In genomic region chr16:3106205-3106928, GRCh38 we compare ENCODE assay signal across 8 cellular contexts. TPM values are rescaled to one million over a fixed set of nuclear protein-coding genes. Genes with fewer than 3 reads are reported as not detected.
DNase-seq lines count a peak whose midpoint lies in the region; ATAC-seq and TF ChIP-seq lines count a peak whose summit lies in the region.

No MANE protein-coding gene starts in this region.

- H3K4me1 ChIP-seq in adrenal gland (replicated peaks in 1 of 2) (peaks cover 12 to 18% of the 10 kb centered on the region in 2 donors), heart right ventricle (peaks cover 6 to 38% (median 32%) of the 10 kb centered on the region in 9 donors), upper lobe of left lung (peaks cover 13 to 28% (median 22%) of the 10 kb centered on the region in 4 donors)

- H3K9me3 ChIP-seq in adrenal gland (replicated peaks in 1 of 3) (no peaks in the 10 kb centered on the region), heart right ventricle (no peaks in the 10 kb centered on the region), upper lobe of left lung (no peaks in the 10 kb centered on the region)

- ATAC-seq in HG02759 (IDR thresholded peaks at IDR 0.05; ENCODE audit: unreplicated experiment), result peak; percentile 87
- peak; percentile 91 to 97 (median 94) for ATAC-seq in heart right ventricle
- ATAC-seq in upper lobe of left lung (ENCODE audit: low FRiP score in 2 of 2), result peak; percentile 97

- no peaks in the 10 kb centered on the region for H3K27me3 ChIP-seq in adrenal gland
- no peaks in the 10 kb centered on the region for H3K27me3 ChIP-seq in heart right ventricle
- no peaks in the 10 kb centered on the region for H3K27me3 ChIP-seq in upper lobe of left lung

- H3K27ac ChIP-seq in adrenal gland, result peak overlapping the region; percentile 74 to 85 (median 78)
- H3K27ac ChIP-seq in heart right ventricle, result peak overlapping the region; percentile 63 to 97 (median 86)
- H3K27ac ChIP-seq in upper lobe of left lung, result peak overlapping the region; percentile 85 to 90 (median 88)

- TF ChIP-seq POLR2A in adrenal gland (IDR thresholded peaks at IDR 0.05) (peak; percentile 56 to 91), upper lobe of left lung (IDR thresholded peaks at IDR 0.05) (peak in 2 of 4 donors; percentile 24 to 66)

- intact Hi-C loops in adrenal gland (cut with DNase I) (no loop called here), heart right ventricle (cut with DNase I) (loop anchor here in 3 of 10 donors (2.0 to 10.0 kb wide), 3 partner anchors 18 to 58 kb away; no protein-coding TSS in a partner anchor), posterior vena cava (cut with DNase I) (no loop called here)

- H3K4me3 ChIP-seq in GM12875 (ENCODE audit: low read depth, low read length), result peak overlapping the region; percentile 83
- H3K4me3 ChIP-seq in adrenal gland, result peak overlapping the region; percentile 40 to 73 (median 51)
- peak overlapping the region; percentile 40 to 79 (median 66) for H3K4me3 ChIP-seq in heart right ventricle
- peak overlapping the region; percentile 51 to 79 (median 59) for H3K4me3 ChIP-seq in upper lobe of left lung

- TF ChIP-seq CTCF in GM12875 (IDR thresholded peaks at IDR 0.05; ENCODE audit: borderline replicate concordance, insufficient read depth, low read depth, low read length), result no peak
- no peak for TF ChIP-seq CTCF in adrenal gland (IDR thresholded peaks at IDR 0.05)
- peak in 1 of 9 donors; percentile 6 for TF ChIP-seq CTCF in heart right ventricle (IDR thresholded peaks at IDR 0.05)
- TF ChIP-seq CTCF in upper lobe of left lung (IDR thresholded peaks at IDR 0.05), result peak in 1 of 6 experiments; percentile 19

- DNase-seq in NCI-H1436 (lab: John Stamatoyannopoulos, UW) (peak; percentile 89), T follicular helper cell (ENCODE audit: low read depth) (peak; percentile 86), adrenal gland (peak; percentile 91 to 96 (median 94)), heart right ventricle (peak; percentile 89 to 90), posterior vena cava (ENCODE audit: low spot score) (peak; percentile 97), upper lobe of left lung (peak; percentile 95 to 98)

- 1 to 2% (median 1%) methylated on average over 27 to 74 of the region's 74 CpGs for WGBS in adrenal gland, 4 donors
- WGBS in heart right ventricle, 2 donors, result 1% methylated on average over 69 to 74 of the region's 74 CpGs
- 1 to 3% methylated on average over 26 to 59 of the region's 74 CpGs for WGBS in upper lobe of left lung, 2 donors

- H3K36me3 ChIP-seq in adrenal gland (replicated peaks in 1 of 2) (no peaks in the 10 kb centered on the region), heart right ventricle (no peaks in the 10 kb centered on the region), upper lobe of left lung (no peaks in the 10 kb centered on the region)

- TF ChIP-seq EP300 in upper lobe of left lung (IDR thresholded peaks at IDR 0.05), result no peak

RNA-seq across cellular contexts. Expression of gene ZNF205, which starts 6.0 kb away (rescaled TPM):
- total RNA-seq in adrenal gland (10 to 100 TPM; 10.1 to 25.5 (median 15.2) TPM), heart right ventricle (1 to 10 TPM; 5.8 to 9.0 (median 7.6) TPM), posterior vena cava (1 to 10 TPM; 7.6 to 8.3 TPM), upper lobe of left lung (10 to 100 TPM; 13.8 to 25.2 (median 16.8) TPM)
- polyA plus RNA-seq in adrenal gland (10 to 100 TPM in 2 of 3 donors, 1 to 10 TPM in 1; 3.8 to 86.1 (median 33.9) TPM), heart right ventricle (10 to 100 TPM; 13.8 to 26.9 TPM)

RNA-seq across cellular contexts. Expression of gene ZSCAN10, which starts 7.3 kb away (rescaled TPM):
- total RNA-seq in adrenal gland (under 1 TPM in 2 of 8 donors, not detected in 6; 0.15 to 0.50 TPM), heart right ventricle (not detected), posterior vena cava (not detected), upper lobe of left lung (1 to 10 TPM in 1 of 6 donors, under 1 TPM in 3, not detected in 2; 0.17 to 1.0 (median 0.28) TPM)
- polyA plus RNA-seq in adrenal gland (under 1 TPM in 1 of 3 donors, not detected in 2; 0.13 TPM), heart right ventricle (under 1 TPM; 0.01 to 0.07 TPM)

RNA-seq across cellular contexts. Expression of gene ZNF213, which starts 28.5 kb away (rescaled TPM):
- 10 to 100 TPM in 7 of 8 donors, 1 to 10 TPM in 1; 9.5 to 19.3 (median 14.0) TPM for total RNA-seq in adrenal gland
- polyA plus RNA-seq in adrenal gland, result 10 to 100 TPM in 2 of 3 donors, 1 to 10 TPM in 1; 4.2 to 19.5 (median 10.4) TPM
- total RNA-seq in heart right ventricle, result 1 to 10 TPM; 5.9 to 9.2 (median 7.7) TPM
- polyA plus RNA-seq in heart right ventricle, result 10 to 100 TPM in 1 of 2 donors, 1 to 10 TPM in 1; 6.9 to 10.1 TPM
- 10 to 100 TPM in 1 of 2 donors, 1 to 10 TPM in 1; 8.3 to 10.2 TPM for total RNA-seq in posterior vena cava
- 10 to 100 TPM in 4 of 6 donors, 1 to 10 TPM in 2; 4.2 to 20.3 (median 11.6) TPM for total RNA-seq in upper lobe of left lung

RNA-seq across cellular contexts. Expression of gene IL32, which starts 40.9 kb away (rescaled TPM):
- 100 to 1,000 TPM in 1 of 8 donors, 10 to 100 TPM in 6, 1 to 10 TPM in 1; 8.8 to 106 (median 23.1) TPM for total RNA-seq in adrenal gland
- 100 to 1,000 TPM in 2 of 3 donors, 10 to 100 TPM in 1; 19.9 to 127 (median 118) TPM for polyA plus RNA-seq in adrenal gland
- total RNA-seq in heart right ventricle, result 100 to 1,000 TPM in 1 of 10 donors, 10 to 100 TPM in 9; 23.4 to 204 (median 45.4) TPM
- polyA plus RNA-seq in heart right ventricle, result 100 to 1,000 TPM in 1 of 2 donors, 10 to 100 TPM in 1; 80.6 to 116 TPM
- 10 to 100 TPM; 56.8 to 65.4 TPM for total RNA-seq in posterior vena cava
- total RNA-seq in upper lobe of left lung, result 100 to 1,000 TPM in 3 of 6 donors, 10 to 100 TPM in 3; 31.4 to 220 (median 116) TPM

Comparison
In these comparisons a context has a peak if more than half of its experiments do, and no peak if none do; other contexts are left out.
1. Peak in every context shown above with its lines: DNase-seq, ATAC-seq, H3K4me3 ChIP-seq and H3K27ac ChIP-seq.